29 cellular contexts compared by ENCODE assay signal in genomic region chr1:209421186-209421585, GRCh38.
DNase-seq lines count a peak whose midpoint lies in the region; ATAC-seq, FAIRE-seq and TF ChIP-seq lines count a peak whose summit lies in the region.
"Had no signal": no experiment of that assay in that cellular context is flagged by ENCODE, and none has a peak within 500 bp of the region (broad histone marks: within the 10 kb centered on the region; RNA-seq: fewer than 3 reads in every experiment).

No MANE protein-coding gene starts in this region.

- no peaks in the 10 kb centered on the region for H3K79me2 ChIP-seq in mammary epithelial cell (ENCODE audit: insufficient read depth, low read length)
- H3K79me2 ChIP-seq: hepatocyte had no signal

- no peak overlapping the region for H3K4me2 ChIP-seq in mammary epithelial cell (ENCODE audit: insufficient read depth, low read depth, low read length)
- H3K4me2 ChIP-seq: hepatocyte had no signal

- H3K4me3 ChIP-seq in mammary epithelial cell (replicated peaks in 1 of 3; ENCODE audit: insufficient read depth in 1 of 3, low read depth in 2 of 3, low read length in 3 of 3) (no peak overlapping the region), skin epidermis (no peak overlapping the region)
- H3K4me3 ChIP-seq: hepatocyte had no signal

- no peaks in the 10 kb centered on the region for H3K9me3 ChIP-seq in mammary epithelial cell (replicated peaks; ENCODE audit: insufficient read depth, low read length)

- H3K36me3 ChIP-seq in mammary epithelial cell (ENCODE audit: insufficient read depth, low read length) = no peaks in the 10 kb centered on the region

- no peak overlapping the region for H3K27ac Mint-ChIP-seq in effector memory CD8-positive, alpha-beta T cell
- H3K27ac Mint-ChIP-seq: activated B cell treated with CpG ODN at 0.5 μM for 24 hours; activated naive CD4-positive, alpha-beta T cell treated with anti-CD3 and anti-CD28 coated beads, Interleukin-2, amount 50 U/mL, for 24 hours; activated T-helper 17 cell treated with anti-CD3 and anti-CD28 coated beads, Interleukin-2, amount 50 U/mL, for 72 hours; CD4-positive, alpha-beta T cell; natural killer cell treated with Interleukin-12 subunit alpha and Interleukin-12 subunit beta and Interleukin-15 and Interleukin-18, amount 100 ng/mL, for 72 hours; stimulated activated naive CD8-positive, alpha-beta T cell treated with anti-CD3 and anti-CD28 coated beads, Interleukin-15, amount 100 ng/mL, for 72 hours had no signal

- no peak for ATAC-seq in effector memory CD8-positive, alpha-beta T cell (replicated peaks)
- ATAC-seq: activated T-helper 17 cell treated with anti-CD3 and anti-CD28 coated beads, Interleukin-2, amount 50 U/mL, for 72 hours; HepG2; left ventricle myocardium superior; natural killer cell treated with Interleukin-12 subunit alpha and Interleukin-12 subunit beta and Interleukin-15 and Interleukin-18, amount 100 ng/mL, for 72 hours; stimulated activated naive CD8-positive, alpha-beta T cell treated with anti-CD3 and anti-CD28 coated beads, Interleukin-15, amount 100 ng/mL, for 72 hours had no signal

- dilution Hi-C loops in mammary epithelial cell (cut with HindIII; ENCODE audit: low sequenced_read_pairs) = loop anchor here (10.0 kb wide), 1 partner anchor 46 kb away; no protein-coding TSS in a partner anchor

- in situ Hi-C loops in mammary epithelial cell (cut with MboI; ENCODE audit: low sequenced_read_pairs in 2 of 2) = no loop called here

- no peaks in the 10 kb centered on the region for H3K36me3 Mint-ChIP-seq in effector memory CD8-positive, alpha-beta T cell (ENCODE audit: insufficient read depth)
- H3K36me3 Mint-ChIP-seq: activated naive CD4-positive, alpha-beta T cell treated with anti-CD3 and anti-CD28 coated beads, Interleukin-2, amount 50 U/mL, for 24 hours; natural killer cell treated with Interleukin-12 subunit alpha and Interleukin-12 subunit beta and Interleukin-15 and Interleukin-18, amount 100 ng/mL, for 72 hours; type B pancreatic cell had no signal

- no peak for TF ChIP-seq CTCF in mammary epithelial cell (conservative IDR thresholded peaks at IDR 0.05 in 1 of 2, IDR thresholded peaks at IDR 0.05 in 1 of 2; ENCODE audit: extremely low read depth in 1 of 2, insufficient read depth in 1 of 2, low read depth in 1 of 2, low read length in 2 of 2)

- H3K4me1 Mint-ChIP-seq in effector memory CD8-positive, alpha-beta T cell (ENCODE audit: low read depth in 2 of 2) = no peaks in the 10 kb centered on the region
- H3K4me1 Mint-ChIP-seq: activated B cell treated with CpG ODN at 0.5 μM for 24 hours; activated naive CD4-positive, alpha-beta T cell treated with anti-CD3 and anti-CD28 coated beads, Interleukin-2, amount 50 U/mL, for 24 hours; activated T-helper 17 cell treated with anti-CD3 and anti-CD28 coated beads, Interleukin-2, amount 50 U/mL, for 72 hours had no signal

- peak overlapping the region; percentile 70 for H3K27ac ChIP-seq in mammary epithelial cell (ENCODE audit: insufficient read depth, low read depth, low read length)
- peak overlapping the region in 19 of 21 experiments; percentile 2 to 94 (median 66) for H3K27ac ChIP-seq in skin epidermis
- H3K27ac ChIP-seq: hepatocyte had no signal

- H4K20me1 ChIP-seq in mammary epithelial cell (ENCODE audit: insufficient read depth, low read length) = no peaks in the 10 kb centered on the region

- CTCF ChIA-PET in mammary epithelial cell (lab: Charles Lee; ENCODE audit: low non-redundant PET) = no interaction called here

- peaks cover 50% of the 10 kb centered on the region for H3K4me1 ChIP-seq in mammary epithelial cell (ENCODE audit: insufficient read depth, low read length)

- peaks cover 20 to 53% of the 10 kb centered on the region in 2 donors for H3K27me3 Mint-ChIP-seq in effector memory CD8-positive, alpha-beta T cell
- H3K27me3 Mint-ChIP-seq: type B pancreatic cell had no signal

- peak overlapping the region; percentile 80 for H2AFZ ChIP-seq in mammary epithelial cell (ENCODE audit: low read depth, low read length)
- H2AFZ ChIP-seq: hepatocyte had no signal

- peak; percentile 41 for FAIRE-seq in islet of Langerhans (lab: Jason Lieb, UNC)
- FAIRE-seq: HepG2 had no signal

- WGBS in mammary epithelial cell (ENCODE audit: low coverage, missing lambda C conversion rate) = 21% methylated on average over 4 of the region's 4 CpGs

- no TSS peak for BruUV-seq in mammary epithelial cell (replicated peaks; lab: Mats Ljungman, UMichigan)

- intact Hi-C loops in mammary epithelial cell (cut with micrococcal nuclease) = no loop called here

- DNase-seq in NCI-H1694 treated with DMSO at 0.1 percent for 48 hours (lab: John Stamatoyannopoulos, UW) (peak; percentile 50), mammary epithelial cell (peak; percentile 76), GM19240 (ENCODE audit: insufficient read length, low spot score) (no peak), midbrain (lab: John Stamatoyannopoulos, UW) (no peak), NCI-H1105 (lab: John Stamatoyannopoulos, UW) (no peak)
- DNase-seq in effector memory CD8-positive, alpha-beta T cell = no peak
- DNase-seq: activated B cell treated with CpG ODN at 0.5 μM for 24 hours; activated CD4-positive, alpha-beta T cell treated with anti-CD3 and anti-CD28 coated beads, Interleukin-2, amount 50 U/mL, for 4 hours; CD4-positive, alpha-beta T cell; central memory CD4-positive, alpha-beta T cell; DMS153; foreskin melanocyte; GF-D8; H7; left ventricle myocardium superior; NCI-H1092 treated with DMSO at 0.1 percent for 48 hours; NCI-H2081 treated with DMSO at 0.1 percent for 48 hours; NCI-H446; Right ventricle myocardium superior; stimulated activated naive CD8-positive, alpha-beta T cell treated with anti-CD3 and anti-CD28 coated beads, Interleukin-15, amount 100 ng/mL, for 72 hours; T1000 had no signal

- no peaks in the 10 kb centered on the region for H3K9me3 Mint-ChIP-seq in effector memory CD8-positive, alpha-beta T cell
- H3K9me3 Mint-ChIP-seq: activated B cell treated with CpG ODN at 0.5 μM for 24 hours; activated naive CD4-positive, alpha-beta T cell treated with anti-CD3 and anti-CD28 coated beads, Interleukin-2, amount 50 U/mL, for 24 hours; activated T-helper 17 cell treated with anti-CD3 and anti-CD28 coated beads, Interleukin-2, amount 50 U/mL, for 72 hours; CD4-positive, alpha-beta T cell; natural killer cell treated with Interleukin-12 subunit alpha and Interleukin-12 subunit beta and Interleukin-15 and Interleukin-18, amount 100 ng/mL, for 72 hours; stimulated activated naive CD8-positive, alpha-beta T cell treated with anti-CD3 and anti-CD28 coated beads, Interleukin-15, amount 100 ng/mL, for 72 hours; type B pancreatic cell had no signal

- no peaks in the 10 kb centered on the region for H3K27me3 ChIP-seq in mammary epithelial cell (ENCODE audit: insufficient read depth, low read length)
- H3K27me3 ChIP-seq: hepatocyte had no signal

- H3K9ac ChIP-seq in mammary epithelial cell (ENCODE audit: insufficient read depth, low read length) = no peak overlapping the region

- H3K4me3 Mint-ChIP-seq in effector memory CD8-positive, alpha-beta T cell = no peak overlapping the region
- H3K4me3 Mint-ChIP-seq: activated B cell treated with CpG ODN at 0.5 μM for 24 hours; activated naive CD4-positive, alpha-beta T cell treated with anti-CD3 and anti-CD28 coated beads, Interleukin-2, amount 50 U/mL, for 24 hours; activated T-helper 17 cell treated with anti-CD3 and anti-CD28 coated beads, Interleukin-2, amount 50 U/mL, for 72 hours; CD4-positive, alpha-beta T cell; stimulated activated naive CD8-positive, alpha-beta T cell treated with anti-CD3 and anti-CD28 coated beads, Interleukin-15, amount 100 ng/mL, for 72 hours; type B pancreatic cell had no signal

Comparison
In these comparisons a context has a peak if more than half of its experiments do, and no peak if none do; other contexts are left out.
1. DNase-seq: peak in NCI-H1694 treated with DMSO at 0.1 percent for 48 hours (single experiment) and mammary epithelial cell (single experiment); none in GM19240 (single experiment), midbrain (single experiment), effector memory CD8-positive, alpha-beta T cell (0 of 3) and NCI-H1105 (single experiment).